ENCODE assay signal across 14 cellular contexts in the genomic region with DNA sequence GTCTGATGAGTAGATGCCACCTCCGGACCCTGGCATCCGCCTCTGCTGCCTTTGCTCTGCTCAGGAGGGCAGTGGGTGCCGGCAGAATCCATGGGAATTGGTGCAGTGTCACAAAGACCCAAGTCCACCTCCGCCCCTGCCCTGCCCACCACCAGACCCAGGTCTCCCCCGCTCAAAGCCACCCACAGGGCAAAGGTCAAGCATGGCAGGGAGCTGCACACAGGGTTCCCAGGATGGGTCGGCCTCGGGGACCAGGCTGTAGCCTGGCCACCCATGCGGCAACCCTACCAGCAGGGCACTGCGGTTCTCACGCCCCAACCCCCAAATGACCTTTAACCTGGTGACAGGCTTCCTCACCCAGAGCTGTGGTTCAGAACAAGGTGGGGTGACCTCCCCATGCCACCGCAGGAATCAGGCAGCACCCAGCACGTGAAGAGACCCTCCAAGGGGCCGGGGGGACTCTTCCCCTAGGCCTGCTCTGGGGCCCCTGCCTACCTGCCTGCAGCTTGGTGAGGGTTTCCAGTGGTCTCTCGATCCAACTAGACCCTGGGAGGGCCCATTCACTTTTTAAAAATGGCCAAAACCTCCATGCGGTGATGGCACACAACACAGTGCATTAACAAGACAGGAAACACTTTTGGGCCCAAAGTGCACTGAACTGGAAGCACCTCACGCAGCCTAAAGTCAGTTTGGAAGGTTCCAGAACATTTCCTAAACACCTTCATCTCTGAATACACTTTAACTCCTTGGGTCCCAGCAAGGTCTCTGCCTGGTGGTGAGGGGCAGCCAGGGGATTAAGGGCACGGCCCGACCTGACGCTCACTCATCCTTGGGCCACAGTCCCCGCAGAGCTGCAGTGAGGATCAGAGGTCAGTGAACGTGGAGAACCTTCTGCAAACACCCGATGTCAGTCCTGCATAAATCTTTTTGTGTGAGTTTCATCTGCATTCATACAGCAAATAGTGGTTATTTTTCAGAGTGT. TPM values are rescaled to one million over a fixed set of nuclear protein-coding genes. Genes with fewer than 3 reads are reported as not detected.
DNase-seq lines count a peak whose midpoint lies in the region; ATAC-seq and TF ChIP-seq lines count a peak whose summit lies in the region.
"Had no signal": no experiment of that assay in that cellular context is flagged by ENCODE, and none has a peak within 500 bp of the region (broad histone marks: within the 10 kb centered on the region; RNA-seq: fewer than 3 reads in every experiment).

No MANE protein-coding gene starts in this region.

- no peak overlapping the region for H3K14ac ChIP-seq in neuronal stem cell (ENCODE audit: low read length)

- peaks cover 19% of the 10 kb centered on the region for H3K4me1 Mint-ChIP-seq in endodermal cell
- peaks cover 4% of the 10 kb centered on the region for H3K4me1 Mint-ChIP-seq in T-helper 2 cell treated with Interferon-gamma antibody and Interleukin-4, amounts not matched to agents 5 μg/mL and 100 μg/mL, for 36 hours (ENCODE audit: low read depth)

- no peak overlapping the region for H2BK120ac ChIP-seq in neuronal stem cell (ENCODE audit: low read depth, low read length)

- no peak for TF ChIP-seq CTCF in left ventricle myocardium inferior (IDR thresholded peaks at IDR 0.05; ENCODE audit: borderline replicate concordance)
- no peak for TF ChIP-seq CTCF in endodermal cell (conservative IDR thresholded peaks at IDR 0.05)
- no peak for TF ChIP-seq CTCF in foreskin fibroblast (IDR thresholded peaks at IDR 0.05; ENCODE audit: low read depth, low read length)

- H2BK15ac ChIP-seq in neuronal stem cell (ENCODE audit: low read length), result no peak overlapping the region

- no peak for DNase-seq in left ventricle myocardium inferior
- no peak for DNase-seq in Right ventricle myocardium inferior (ENCODE audit: missing footprints)
- peak; percentile 39 for DNase-seq in endodermal cell
- DNase-seq in neuronal stem cell (ENCODE audit: low spot score), result no peak
- no peak for DNase-seq in foreskin fibroblast
- DNase-seq in T-helper 2 cell treated with Interferon-gamma antibody and Interleukin-4, amounts not matched to agents 5 μg/mL and 100 μg/mL, for 36 hours (ENCODE audit: low spot score), result no peak
- DNase-seq: activated T-cell treated with anti-CD3 and anti-CD28 coated beads, Interleukin-2, amount 50 U/mL, for 1 hour; DND-41; effector CD4-positive, alpha-beta T cell; SK-N-SH; stimulated activated CD4-positive, alpha-beta T cell treated with anti-CD3 and anti-CD28 coated beads, Interleukin-15, amount 100 ng/mL, for 24 hours had no signal

- H3K9ac ChIP-seq in endodermal cell (ENCODE audit: extremely low read depth, low read length, poor library complexity, severe bottlenecking), result no peak overlapping the region
- H3K9ac ChIP-seq in neuronal stem cell (ENCODE audit: low read depth, low read length, poor library complexity), result peak overlapping the region; percentile 4
- H3K9ac ChIP-seq: SK-N-SH had no signal

- 91 to 93% methylated on average over 15 to 22 of the region's 22 CpGs for WGBS in endodermal cell (ENCODE audit: insufficient coverage in 1 of 2, insufficient read length in 1 of 2), 2 experiments
- WGBS in neuronal stem cell (ENCODE audit: extremely low coverage in 2 of 2, insufficient read length in 2 of 2, insufficient replicate concordance in 1 of 2), 2 donors, result no CpG with 5 or more reads among the region's 22 CpGs

- no peak overlapping the region for H3K23ac ChIP-seq in neuronal stem cell (ENCODE audit: low read depth, low read length, poor library complexity)

- peaks cover 1% of the 10 kb centered on the region for H3K79me1 ChIP-seq in neuronal stem cell (ENCODE audit: low read depth, low read length)

- no peaks in the 10 kb centered on the region for H3K36me3 ChIP-seq in left ventricle myocardium inferior
- peaks cover 8% of the 10 kb centered on the region for H3K36me3 ChIP-seq in endodermal cell (ENCODE audit: control insufficient read depth, insufficient read depth, low read length)
- H3K36me3 ChIP-seq in neuronal stem cell (replicated peaks in 1 of 2; ENCODE audit: control insufficient read depth in 2 of 2, insufficient read depth in 2 of 2, low read length in 2 of 2), result no peaks in the 10 kb centered on the region

- H3K4me2 ChIP-seq in neuronal stem cell (ENCODE audit: insufficient read depth, low read length, poor library complexity, severe bottlenecking), result no peak overlapping the region
- H3K4me2 ChIP-seq: SK-N-SH had no signal

- no peak overlapping the region for H2AK5ac ChIP-seq in neuronal stem cell (ENCODE audit: low read depth, low read length)

- peak overlapping the region; percentile 48 for H3K18ac ChIP-seq in neuronal stem cell (ENCODE audit: low read length)

- H3K4me3 ChIP-seq in left ventricle myocardium inferior (peak overlapping the region; percentile 10), endodermal cell (ENCODE audit: low read length) (no peak overlapping the region), neuronal stem cell (ENCODE audit: low read length in 2 of 2) (no peak overlapping the region), foreskin fibroblast (ENCODE audit: low read depth in 1 of 2, low read length in 2 of 2) (no peak overlapping the region)

- no peaks in the 10 kb centered on the region for H3K36me3 Mint-ChIP-seq in endodermal cell (ENCODE audit: low read depth)
- no peaks in the 10 kb centered on the region for H3K36me3 Mint-ChIP-seq in T-helper 2 cell treated with Interferon-gamma antibody and Interleukin-4, amounts not matched to agents 5 μg/mL and 100 μg/mL, for 36 hours (ENCODE audit: low read depth)

- H3K4ac ChIP-seq in neuronal stem cell (ENCODE audit: low read length), result no peak overlapping the region

- no peak overlapping the region for H3K4me3 Mint-ChIP-seq in endodermal cell
- no peak overlapping the region for H3K4me3 Mint-ChIP-seq in T-helper 2 cell treated with Interferon-gamma antibody and Interleukin-4, amounts not matched to agents 5 μg/mL and 100 μg/mL, for 36 hours

- intact Hi-C loops in left ventricle myocardium inferior (cut with micrococcal nuclease) (no loop called here), Right ventricle myocardium inferior (cut with DNase I) (no loop called here)

- no peaks in the 10 kb centered on the region for H3K27me3 Mint-ChIP-seq in endodermal cell (ENCODE audit: insufficient read depth)
- H3K27me3 Mint-ChIP-seq in T-helper 2 cell treated with Interferon-gamma antibody and Interleukin-4, amounts not matched to agents 5 μg/mL and 100 μg/mL, for 36 hours (ENCODE audit: low read depth), result peaks cover 6% of the 10 kb centered on the region

- no peak overlapping the region for H3K27ac Mint-ChIP-seq in endodermal cell
- no peak overlapping the region for H3K27ac Mint-ChIP-seq in T-helper 2 cell treated with Interferon-gamma antibody and Interleukin-4, amounts not matched to agents 5 μg/mL and 100 μg/mL, for 36 hours

- H3K4me1 ChIP-seq in left ventricle myocardium inferior (peaks cover 97% of the 10 kb centered on the region), endodermal cell (ENCODE audit: control insufficient read depth, insufficient read depth, low read length) (no peaks in the 10 kb centered on the region), neuronal stem cell (ENCODE audit: control insufficient read depth in 2 of 2, insufficient read depth in 1 of 2, low read depth in 1 of 2, low read length in 2 of 2) (peaks cover 15 to 26% of the 10 kb centered on the region in 2 donors)

- H3K27me3 ChIP-seq in left ventricle myocardium inferior (ENCODE audit: low read depth) (no peaks in the 10 kb centered on the region), endodermal cell (ENCODE audit: control insufficient read depth, insufficient read depth, low read length, poor library complexity, severe bottlenecking) (no peaks in the 10 kb centered on the region), neuronal stem cell (ENCODE audit: control insufficient read depth in 3 of 3, insufficient read depth in 3 of 3, low read depth in 1 of 3, low read length in 3 of 3) (peaks cover 0 to 14% (median 0%) of the 10 kb centered on the region in 3 experiments)

- H3K27ac ChIP-seq in left ventricle myocardium inferior (replicated peaks) (peak overlapping the region; percentile 82), endodermal cell (ENCODE audit: low read depth, low read length) (no peak overlapping the region), neuronal stem cell (replicated peaks; ENCODE audit: low read length) (no peak overlapping the region)
- H3K27ac ChIP-seq: VCaP had no signal

- H4K91ac ChIP-seq in neuronal stem cell (ENCODE audit: low read depth, low read length, poor library complexity), result no peak overlapping the region

- no peaks in the 10 kb centered on the region for H3K9me3 Mint-ChIP-seq in endodermal cell
- H3K9me3 Mint-ChIP-seq in T-helper 2 cell treated with Interferon-gamma antibody and Interleukin-4, amounts not matched to agents 5 μg/mL and 100 μg/mL, for 36 hours, result no peaks in the 10 kb centered on the region

- no peak overlapping the region for H2AFZ ChIP-seq in neuronal stem cell (ENCODE audit: low read length)

- ATAC-seq in Right ventricle myocardium inferior (no peak), GM19328 (IDR thresholded peaks at IDR 0.05; ENCODE audit: unreplicated experiment) (no peak), HG03139 (IDR thresholded peaks at IDR 0.05; ENCODE audit: unreplicated experiment) (no peak)

- H2BK5ac ChIP-seq in neuronal stem cell (ENCODE audit: low read length), result no peak overlapping the region

- H3K9me3 ChIP-seq in left ventricle myocardium inferior (replicated peaks) (no peaks in the 10 kb centered on the region), endodermal cell (ENCODE audit: control insufficient read depth, low read length) (no peaks in the 10 kb centered on the region), neuronal stem cell (replicated peaks in 1 of 2; ENCODE audit: control insufficient read depth in 2 of 2, insufficient read depth in 1 of 2, low read depth in 1 of 2, low read length in 2 of 2) (no peaks in the 10 kb centered on the region)
- H3K9me3 ChIP-seq: SK-N-SH had no signal

- peak overlapping the region; percentile 10 for H2BK12ac ChIP-seq in neuronal stem cell (ENCODE audit: low read length)

- H4K8ac ChIP-seq in neuronal stem cell (ENCODE audit: low read depth, low read length), result no peak overlapping the region

RNA-seq across cellular contexts. Expression of gene GAS6, which starts 11.0 kb away (rescaled TPM):
- 186 TPM for total RNA-seq in left ventricle myocardium inferior
- total RNA-seq in Right ventricle myocardium inferior, result 189 TPM
- 10 to 100 TPM; 45.7 to 49.6 TPM for total RNA-seq in endodermal cell
- polyA plus RNA-seq in endodermal cell (2013, experiment 1 of 2), result 24.8 TPM
- polyA plus RNA-seq in endodermal cell (2013, experiment 2 of 2), result 23.0 TPM
- 34.2 TPM for polyA plus RNA-seq in neuronal stem cell (2013, experiment 1 of 2)
- 33.8 TPM for polyA plus RNA-seq in neuronal stem cell (2013, experiment 2 of 2)
